ENCODE assay signal across 1 cellular context in the genomic region with DNA sequence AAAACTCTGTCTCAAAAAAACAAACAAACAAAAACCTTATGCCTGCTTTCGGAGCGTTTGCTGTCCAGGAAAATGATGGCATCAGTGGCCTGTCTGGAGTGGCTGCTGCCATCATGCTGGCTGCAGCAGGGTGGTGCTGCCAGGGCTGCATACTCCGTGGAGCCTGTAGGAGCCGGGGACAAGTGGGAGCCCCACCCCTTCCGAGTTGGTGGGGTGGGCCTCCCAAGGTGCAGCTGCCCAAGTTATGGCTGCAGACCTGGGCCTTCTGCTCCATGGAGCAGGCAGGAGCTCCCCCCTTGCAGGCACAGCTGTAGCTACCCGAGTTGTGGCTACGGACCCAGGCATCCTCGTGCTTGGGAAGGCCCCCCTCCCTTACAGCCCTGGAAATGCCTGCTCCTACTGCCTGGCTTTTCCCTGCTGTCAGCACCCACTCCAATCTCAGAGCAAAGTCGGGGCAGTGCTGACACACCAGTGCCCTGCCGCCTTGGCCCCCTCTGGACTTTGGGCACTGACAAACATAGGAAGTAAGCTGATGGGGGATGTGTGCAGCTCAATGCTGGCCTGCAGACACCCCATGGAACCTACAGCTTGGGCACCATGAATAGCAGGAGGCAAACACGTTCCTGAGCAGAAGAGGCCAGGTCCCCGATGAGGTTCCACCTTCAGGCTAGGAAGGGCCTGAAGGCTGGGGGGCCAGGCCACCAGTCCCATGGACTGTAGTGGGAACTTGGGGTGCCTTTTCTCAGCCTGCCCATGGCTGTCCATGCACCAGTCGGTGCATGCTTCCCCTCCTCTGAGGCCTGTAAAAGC.
TF ChIP-seq lines count a peak whose summit lies in the region.

No MANE protein-coding gene starts in this region.

TF ChIP-seq in HepG2, 621 proteins besides CTCF, POLR2A, EP300 and RAD21 (continued from another document and continues in another):
- TF ChIP-seq ZNF326 (CRISPR knock-in tag; IDR thresholded peaks at IDR 0.05; ENCODE audit: borderline replicate concordance) (no peak), RFXAP (CRISPR knock-in tag; IDR thresholded peaks at IDR 0.05; ENCODE audit: borderline replicate concordance) (no peak), ZNF724P (CRISPR knock-in tag; IDR thresholded peaks at IDR 0.05; ENCODE audit: borderline replicate concordance) (0 out of 2 replicates have a peak, but pooled peaks have one; percentile 24), ZNF253 (CRISPR knock-in tag; IDR thresholded peaks at IDR 0.05; ENCODE audit: borderline replicate concordance) (no peak), TEAD2 (CRISPR knock-in tag; IDR thresholded peaks at IDR 0.05) (no peak), TEAD3 (CRISPR knock-in tag; optimal IDR thresholded peaks at IDR 0.05; ENCODE audit: borderline replicate concordance) (peak; percentile 43), SNAPC2 (CRISPR knock-in tag; IDR thresholded peaks at IDR 0.05) (no peak), THAP11 (CRISPR knock-in tag; IDR thresholded peaks at IDR 0.05) (0 out of 2 replicates have a peak, but pooled peaks have one; percentile 33), ZNF577 (CRISPR knock-in tag; IDR thresholded peaks at IDR 0.05; ENCODE audit: borderline replicate concordance, low read depth) (no peak), TBL1XR1 (IDR thresholded peaks at IDR 0.05; ENCODE audit: borderline replicate concordance, low read length, partially characterized antibody) (peak; percentile 32), NCOR1 (IDR thresholded peaks at IDR 0.05; ENCODE audit: borderline replicate concordance, low read length) (peak; percentile 35; the same call in 1 of the 2 replicates), PHF21A (CRISPR knock-in tag; IDR thresholded peaks at IDR 0.05) (peak; percentile 65; the same call in 1 of the 2 replicates), ZNF225 (CRISPR knock-in tag; IDR thresholded peaks at IDR 0.05) (no peak; the same call in 1 of the 2 replicates), KMT2B (CRISPR knock-in tag; IDR thresholded peaks at IDR 0.05) (no peak; the same call in 1 of the 2 replicates), KMT2A (CRISPR knock-in tag; IDR thresholded peaks at IDR 0.05) (peak; percentile 46; the same call in 1 of the 2 replicates), SMARCE1 (IDR thresholded peaks at IDR 0.05; ENCODE audit: borderline replicate concordance) (no peak), ARNT (IDR thresholded peaks at IDR 0.05) (no peak), ZNF768 (CRISPR knock-in tag; IDR thresholded peaks at IDR 0.05) (no peak), KLF9 (CRISPR knock-in tag; IDR thresholded peaks at IDR 0.05; ENCODE audit: low read depth) (no peak), FOXA3 (CRISPR knock-in tag; IDR thresholded peaks at IDR 0.05) (peak; percentile 64), ZNF792 (CRISPR knock-in tag; IDR thresholded peaks at IDR 0.05) (peak; percentile 80; the same call in 1 of the 2 replicates), ZNF800 (CRISPR knock-in tag; IDR thresholded peaks at IDR 0.05) (no peak), REXO4 (CRISPR knock-in tag; IDR thresholded peaks at IDR 0.05; ENCODE audit: borderline replicate concordance) (no peak), ZNF3 (CRISPR knock-in tag; IDR thresholded peaks at IDR 0.05) (no peak), CREM (IDR thresholded peaks at IDR 0.05) (peak; percentile 24; the same call in 1 of the 2 replicates), CREM (CRISPR knock-in tag; IDR thresholded peaks at IDR 0.05) (no peak), ZNF44 (CRISPR knock-in tag; IDR thresholded peaks at IDR 0.05) (no peak), CBFB (CRISPR knock-in tag; IDR thresholded peaks at IDR 0.05) (peak; percentile 35; the same call in 1 of the 2 replicates), ZNF619 (CRISPR knock-in tag; IDR thresholded peaks at IDR 0.05) (0 out of 2 replicates have a peak, but pooled peaks have one; percentile 73), ZFAT (CRISPR knock-in tag; conservative IDR thresholded peaks at IDR 0.05) (no peak), ZNF383 (CRISPR knock-in tag; IDR thresholded peaks at IDR 0.05; ENCODE audit: borderline replicate concordance) (no peak), ZNF331 (CRISPR knock-in tag; IDR thresholded peaks at IDR 0.05) (peak; percentile 82), SP140L (CRISPR knock-in tag; IDR thresholded peaks at IDR 0.05; ENCODE audit: borderline replicate concordance) (no peak), FOXK1 (CRISPR knock-in tag; IDR thresholded peaks at IDR 0.05; ENCODE audit: borderline replicate concordance, low read depth) (peak; percentile 45; the same call in 1 of the 2 replicates), ATF7 (IDR thresholded peaks at IDR 0.05) (no peak), ATF7 (CRISPR knock-in tag; IDR thresholded peaks at IDR 0.05) (0 out of 2 replicates have a peak, but pooled peaks have one; percentile 14), ZNF580 (CRISPR knock-in tag; IDR thresholded peaks at IDR 0.05; ENCODE audit: borderline replicate concordance, low read depth) (peak; percentile 62; the same call in 1 of the 2 replicates), ZNF160 (CRISPR knock-in tag; IDR thresholded peaks at IDR 0.05) (no peak), ZNF468 (CRISPR knock-in tag; IDR thresholded peaks at IDR 0.05) (no peak), ZBTB38 (CRISPR knock-in tag; IDR thresholded peaks at IDR 0.05) (peak; percentile 85), ASH2L (IDR thresholded peaks at IDR 0.05; ENCODE audit: insufficient read length, low read depth, low read length) (peak; percentile 33), ETV6 (CRISPR knock-in tag; conservative IDR thresholded peaks at IDR 0.05) (0 out of 2 replicates have a peak, but pooled peaks have one; percentile 40)
- TF ChIP-seq, protein P1, sequence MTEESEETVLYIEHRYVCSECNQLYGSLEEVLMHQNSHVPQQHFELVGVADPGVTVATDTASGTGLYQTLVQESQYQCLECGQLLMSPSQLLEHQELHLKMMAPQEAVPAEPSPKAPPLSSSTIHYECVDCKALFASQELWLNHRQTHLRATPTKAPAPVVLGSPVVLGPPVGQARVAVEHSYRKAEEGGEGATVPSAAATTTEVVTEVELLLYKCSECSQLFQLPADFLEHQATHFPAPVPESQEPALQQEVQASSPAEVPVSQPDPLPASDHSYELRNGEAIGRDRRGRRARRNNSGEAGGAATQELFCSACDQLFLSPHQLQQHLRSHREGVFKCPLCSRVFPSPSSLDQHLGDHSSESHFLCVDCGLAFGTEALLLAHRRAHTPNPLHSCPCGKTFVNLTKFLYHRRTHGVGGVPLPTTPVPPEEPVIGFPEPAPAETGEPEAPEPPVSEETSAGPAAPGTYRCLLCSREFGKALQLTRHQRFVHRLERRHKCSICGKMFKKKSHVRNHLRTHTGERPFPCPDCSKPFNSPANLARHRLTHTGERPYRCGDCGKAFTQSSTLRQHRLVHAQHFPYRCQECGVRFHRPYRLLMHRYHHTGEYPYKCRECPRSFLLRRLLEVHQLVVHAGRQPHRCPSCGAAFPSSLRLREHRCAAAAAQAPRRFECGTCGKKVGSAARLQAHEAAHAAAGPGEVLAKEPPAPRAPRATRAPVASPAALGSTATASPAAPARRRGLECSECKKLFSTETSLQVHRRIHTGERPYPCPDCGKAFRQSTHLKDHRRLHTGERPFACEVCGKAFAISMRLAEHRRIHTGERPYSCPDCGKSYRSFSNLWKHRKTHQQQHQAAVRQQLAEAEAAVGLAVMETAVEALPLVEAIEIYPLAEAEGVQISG (CRISPR knock-in tag; IDR thresholded peaks at IDR 0.05), result peak; percentile 50; the same call in 1 of the 2 replicates
- TF ChIP-seq, protein P2, sequence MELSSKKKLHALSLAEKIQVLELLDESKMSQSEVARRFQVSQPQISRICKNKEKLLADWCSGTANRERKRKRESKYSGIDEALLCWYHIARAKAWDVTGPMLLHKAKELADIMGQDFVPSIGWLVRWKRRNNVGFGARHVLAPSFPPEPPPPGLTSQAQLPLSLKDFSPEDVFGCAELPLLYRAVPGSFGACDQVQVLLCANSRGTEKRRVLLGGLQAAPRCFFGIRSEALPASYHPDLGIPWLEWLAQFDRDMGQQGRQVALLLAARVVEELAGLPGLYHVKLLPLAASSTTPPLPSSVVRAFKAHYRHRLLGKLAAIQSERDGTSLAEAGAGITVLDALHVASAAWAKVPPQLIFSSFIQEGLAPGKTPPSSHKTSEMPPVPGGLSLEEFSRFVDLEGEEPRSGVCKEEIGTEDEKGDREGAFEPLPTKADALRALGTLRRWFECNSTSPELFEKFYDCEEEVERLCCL (CRISPR knock-in tag; IDR thresholded peaks at IDR 0.05; ENCODE audit: borderline replicate concordance), result no peak
- TF ChIP-seq, protein P3, sequence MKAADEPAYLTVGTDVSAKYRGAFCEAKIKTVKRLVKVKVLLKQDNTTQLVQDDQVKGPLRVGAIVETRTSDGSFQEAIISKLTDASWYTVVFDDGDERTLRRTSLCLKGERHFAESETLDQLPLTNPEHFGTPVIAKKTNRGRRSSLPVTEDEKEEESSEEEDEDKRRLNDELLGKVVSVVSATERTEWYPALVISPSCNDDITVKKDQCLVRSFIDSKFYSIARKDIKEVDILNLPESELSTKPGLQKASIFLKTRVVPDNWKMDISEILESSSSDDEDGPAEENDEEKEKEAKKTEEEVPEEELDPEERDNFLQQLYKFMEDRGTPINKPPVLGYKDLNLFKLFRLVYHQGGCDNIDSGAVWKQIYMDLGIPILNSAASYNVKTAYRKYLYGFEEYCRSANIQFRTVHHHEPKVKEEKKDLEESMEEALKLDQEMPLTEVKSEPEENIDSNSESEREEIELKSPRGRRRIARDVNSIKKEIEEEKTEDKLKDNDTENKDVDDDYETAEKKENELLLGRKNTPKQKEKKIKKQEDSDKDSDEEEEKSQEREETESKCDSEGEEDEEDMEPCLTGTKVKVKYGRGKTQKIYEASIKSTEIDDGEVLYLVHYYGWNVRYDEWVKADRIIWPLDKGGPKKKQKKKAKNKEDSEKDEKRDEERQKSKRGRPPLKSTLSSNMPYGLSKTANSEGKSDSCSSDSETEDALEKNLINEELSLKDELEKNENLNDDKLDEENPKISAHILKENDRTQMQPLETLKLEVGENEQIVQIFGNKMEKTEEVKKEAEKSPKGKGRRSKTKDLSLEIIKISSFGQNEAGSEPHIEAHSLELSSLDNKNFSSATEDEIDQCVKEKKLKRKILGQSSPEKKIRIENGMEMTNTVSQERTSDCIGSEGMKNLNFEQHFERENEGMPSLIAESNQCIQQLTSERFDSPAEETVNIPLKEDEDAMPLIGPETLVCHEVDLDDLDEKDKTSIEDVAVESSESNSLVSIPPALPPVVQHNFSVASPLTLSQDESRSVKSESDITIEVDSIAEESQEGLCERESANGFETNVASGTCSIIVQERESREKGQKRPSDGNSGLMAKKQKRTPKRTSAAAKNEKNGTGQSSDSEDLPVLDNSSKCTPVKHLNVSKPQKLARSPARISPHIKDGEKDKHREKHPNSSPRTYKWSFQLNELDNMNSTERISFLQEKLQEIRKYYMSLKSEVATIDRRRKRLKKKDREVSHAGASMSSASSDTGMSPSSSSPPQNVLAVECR (CRISPR knock-in tag; IDR thresholded peaks at IDR 0.05; ENCODE audit: borderline replicate concordance), result peak; percentile 53; the same call in 1 of the 2 replicates
- TF ChIP-seq, protein P4, sequence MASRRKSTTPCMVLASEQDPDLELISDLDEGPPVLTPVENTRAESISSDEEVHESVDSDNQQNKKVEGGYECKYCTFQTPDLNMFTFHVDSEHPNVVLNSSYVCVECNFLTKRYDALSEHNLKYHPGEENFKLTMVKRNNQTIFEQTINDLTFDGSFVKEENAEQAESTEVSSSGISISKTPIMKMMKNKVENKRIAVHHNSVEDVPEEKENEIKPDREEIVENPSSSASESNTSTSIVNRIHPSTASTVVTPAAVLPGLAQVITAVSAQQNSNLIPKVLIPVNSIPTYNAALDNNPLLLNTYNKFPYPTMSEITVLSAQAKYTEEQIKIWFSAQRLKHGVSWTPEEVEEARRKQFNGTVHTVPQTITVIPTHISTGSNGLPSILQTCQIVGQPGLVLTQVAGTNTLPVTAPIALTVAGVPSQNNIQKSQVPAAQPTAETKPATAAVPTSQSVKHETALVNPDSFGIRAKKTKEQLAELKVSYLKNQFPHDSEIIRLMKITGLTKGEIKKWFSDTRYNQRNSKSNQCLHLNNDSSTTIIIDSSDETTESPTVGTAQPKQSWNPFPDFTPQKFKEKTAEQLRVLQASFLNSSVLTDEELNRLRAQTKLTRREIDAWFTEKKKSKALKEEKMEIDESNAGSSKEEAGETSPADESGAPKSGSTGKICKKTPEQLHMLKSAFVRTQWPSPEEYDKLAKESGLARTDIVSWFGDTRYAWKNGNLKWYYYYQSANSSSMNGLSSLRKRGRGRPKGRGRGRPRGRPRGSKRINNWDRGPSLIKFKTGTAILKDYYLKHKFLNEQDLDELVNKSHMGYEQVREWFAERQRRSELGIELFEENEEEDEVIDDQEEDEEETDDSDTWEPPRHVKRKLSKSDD (CRISPR knock-in tag; IDR thresholded peaks at IDR 0.05; ENCODE audit: low read depth), result peak; percentile 75
- TF ChIP-seq, protein P5, sequence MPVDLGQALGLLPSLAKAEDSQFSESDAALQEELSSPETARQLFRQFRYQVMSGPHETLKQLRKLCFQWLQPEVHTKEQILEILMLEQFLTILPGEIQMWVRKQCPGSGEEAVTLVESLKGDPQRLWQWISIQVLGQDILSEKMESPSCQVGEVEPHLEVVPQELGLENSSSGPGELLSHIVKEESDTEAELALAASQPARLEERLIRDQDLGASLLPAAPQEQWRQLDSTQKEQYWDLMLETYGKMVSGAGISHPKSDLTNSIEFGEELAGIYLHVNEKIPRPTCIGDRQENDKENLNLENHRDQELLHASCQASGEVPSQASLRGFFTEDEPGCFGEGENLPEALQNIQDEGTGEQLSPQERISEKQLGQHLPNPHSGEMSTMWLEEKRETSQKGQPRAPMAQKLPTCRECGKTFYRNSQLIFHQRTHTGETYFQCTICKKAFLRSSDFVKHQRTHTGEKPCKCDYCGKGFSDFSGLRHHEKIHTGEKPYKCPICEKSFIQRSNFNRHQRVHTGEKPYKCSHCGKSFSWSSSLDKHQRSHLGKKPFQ (CRISPR knock-in tag; IDR thresholded peaks at IDR 0.05; ENCODE audit: insufficient replicate concordance), result no peak
